8 cellular contexts compared by ENCODE assay signal in genomic region chr1:112359961-112360767, GRCh38. TPM values are rescaled to one million over a fixed set of nuclear protein-coding genes. Genes with fewer than 3 reads are reported as not detected.
DNase-seq lines count a peak whose midpoint lies in the region; ATAC-seq, FAIRE-seq and TF ChIP-seq lines count a peak whose summit lies in the region.

No MANE protein-coding gene starts in this region.

- TF ChIP-seq CTCF in bronchial epithelial cell (IDR thresholded peaks at IDR 0.05; ENCODE audit: insufficient read depth, low read length, severe bottlenecking) (no peak), gastrocnemius medialis (IDR thresholded peaks at IDR 0.05 in 4 of 5, conservative IDR thresholded peaks at IDR 0.05 in 1 of 5) (no peak)

- H3K27me3 ChIP-seq in bronchial epithelial cell (ENCODE audit: control insufficient read depth, insufficient read depth, low read length) (peaks cover 2% of the 10 kb centered on the region), gastrocnemius medialis (no peaks in the 10 kb centered on the region)

- in situ Hi-C loops in gastrocnemius medialis (cut with MboI; ENCODE audit: low sequenced_read_pairs in 4 of 4) = loop anchor here in 1 of 4 donors (10.0 kb wide), 1 partner anchor 565 kb away; no protein-coding TSS in a partner anchor

- TF ChIP-seq POLR2A in gastrocnemius medialis (IDR thresholded peaks at IDR 0.05) = peak; percentile 12 to 30

- no peak for FAIRE-seq in bronchial epithelial cell (lab: Jason Lieb, UNC)

- H3K9me3 ChIP-seq in gastrocnemius medialis = no peaks in the 10 kb centered on the region

- H3K36me3 ChIP-seq in bronchial epithelial cell (ENCODE audit: control insufficient read depth, insufficient read depth, low read length) (no peaks in the 10 kb centered on the region), gastrocnemius medialis (no peaks in the 10 kb centered on the region)

- peak; percentile 76 for ATAC-seq in gastrocnemius medialis

- peak; percentile 84 for DNase-seq in ELF-1 (ENCODE audit: low read depth, low spot score)
- peak; percentile 47 for DNase-seq in bronchial epithelial cell (ENCODE audit: low read depth)
- DNase-seq in islet precursor cell = peak; percentile 94
- peak; percentile 32 to 67 for DNase-seq in gastrocnemius medialis
- DNase-seq in UCSD-AML1 (lab: John Stamatoyannopoulos, UW; ENCODE audit: unreplicated experiment) = no peak
- no peak for DNase-seq in NK-92 (lab: John Stamatoyannopoulos, UW; ENCODE audit: unreplicated experiment)
- no peak for DNase-seq in D341Med (ENCODE audit: low spot score)
- DNase-seq in NCI-H2227 (lab: John Stamatoyannopoulos, UW; ENCODE audit: unreplicated experiment) = no peak

- intact Hi-C loops in gastrocnemius medialis (cut with DNase I; ENCODE audit: low total_unique reads) = loop anchor here (1.0 kb wide), 1 partner anchor 9 kb away; no protein-coding TSS in a partner anchor

- peaks cover 9 to 15% of the 10 kb centered on the region in 2 donors for H3K4me1 ChIP-seq in gastrocnemius medialis

- H3K4me3 ChIP-seq in bronchial epithelial cell (ENCODE audit: low read depth, low read length) = no peak overlapping the region
- peak overlapping the region; percentile 36 to 44 (median 40) for H3K4me3 ChIP-seq in gastrocnemius medialis

- H3K27ac ChIP-seq in gastrocnemius medialis = peak overlapping the region; percentile 68 to 81 (median 74)

RNA-seq across cellular contexts. Expression of gene CTTNBP2NL, which starts 35.9 kb away (rescaled TPM):
- total RNA-seq in bronchial epithelial cell (5.3 and 9.5 TPM in 2 replicates), gastrocnemius medialis (1 to 10 TPM; 2.6 to 7.2 (median 3.9) TPM)

Comparison
In these comparisons a context has a peak if more than half of its experiments do, and no peak if none do; other contexts are left out.
1. DNase-seq: peak in ELF-1 (single experiment), bronchial epithelial cell (single experiment), islet precursor cell (single experiment) and gastrocnemius medialis (2 of 2); none in UCSD-AML1 (single experiment), NK-92 (single experiment), D341Med (single experiment) and NCI-H2227 (single experiment).